Comparison of ENCODE assay signal across 22 cellular contexts in genomic region chr2:238921681-238922319, GRCh38.
DNase-seq lines count a peak whose midpoint lies in the region; ATAC-seq, FAIRE-seq and TF ChIP-seq lines count a peak whose summit lies in the region.
"Had no signal": no experiment of that assay in that cellular context is flagged by ENCODE, and none has a peak within 500 bp of the region (broad histone marks: within the 10 kb centered on the region; RNA-seq: fewer than 3 reads in every experiment).

No MANE protein-coding gene starts in this region.

- in situ Hi-C loops in HepG2 (cut with HindIII; ENCODE audit: extremely low pct_ligation_motif_present, low pct_unique_long_range_greater_than_20kb) = no loop called here

- TF ChIP-seq CTCF in HepG2 (CRISPR knock-in tag; IDR thresholded peaks at IDR 0.05) (no peak), ovary (IDR thresholded peaks at IDR 0.05) (no peak), upper lobe of right lung (IDR thresholded peaks at IDR 0.05) (no peak)

- H3K27me3 ChIP-seq in HepG2 (ENCODE audit: control insufficient read depth in 1 of 2, insufficient read depth in 2 of 2, low read length in 2 of 2) = peaks cover 21 to 88% of the 10 kb centered on the region in 2 experiments; a peak in 4 of 5 replicates
- H3K27me3 ChIP-seq in ovary = no peaks in the 10 kb centered on the region
- H3K27me3 ChIP-seq in upper lobe of right lung = no peaks in the 10 kb centered on the region
- H3K27me3 ChIP-seq: BLaER1 treated with 17β-estradiol and CSF1 and Interleukin-3, amounts not matched to agents 10 nM and 100 nM had no signal

- POLR2A ChIA-PET in HepG2 (lab: Yijun Ruan, JAX) = no interaction called here

- FAIRE-seq in HepG2 (lab: Jason Lieb, UNC) = no peak
- FAIRE-seq: D721Med had no signal

- intact Hi-C loops in Right ventricle myocardium inferior (cut with DNase I) = no loop called here
- intact Hi-C loops in left ventricle myocardium superior (cut with micrococcal nuclease) = no loop called here
- intact Hi-C loops in HepG2 (cut with micrococcal nuclease; ENCODE audit: unreplicated experiment) = no loop called here
- intact Hi-C loops in ovary (cut with DNase I) = no loop called here
- intact Hi-C loops in upper lobe of right lung (cut with DNase I) = no loop called here

- no peak overlapping the region for H2AFZ ChIP-seq in HepG2 (ENCODE audit: low read length)

- DNase-seq in Right ventricle myocardium inferior (ENCODE audit: missing footprints) (peak; percentile 22), left ventricle myocardium superior (no peak), HepG2 (ENCODE audit: low spot score) (no peak), ovary (peak in 4 of 5 donors; percentile 11 to 33 (median 17)), upper lobe of right lung (peak; percentile 16), hepatic stellate cell (ENCODE audit: low spot score) (no peak), kidney tubule cell (ENCODE audit: low spot score) (no peak)
- DNase-seq: AML-193; CD4-positive, alpha-beta T cell; MM.1S; NCI-H1694; NCI-H2029 treated with DMSO at 0.1 percent for 48 hours; NCI-H446 treated with DMSO at 0.1 percent for 48 hours; NCI-H526; NCI-H82; NK-92 treated with Interleukin-12 subunit alpha and Interleukin-12 subunit beta, amount 100 ng/mL, for 24 hours; SHP77 had no signal

- H3K4me1 ChIP-seq in HepG2 (ENCODE audit: insufficient read depth, low read length) = no peaks in the 10 kb centered on the region
- peaks cover 4% of the 10 kb centered on the region for H3K4me1 ChIP-seq in ovary (ENCODE audit: insufficient read depth)
- H3K4me1 ChIP-seq in upper lobe of right lung = no peaks in the 10 kb centered on the region
- H3K4me1 ChIP-seq: BLaER1 treated with 17β-estradiol and CSF1 and Interleukin-3, amounts not matched to agents 10 nM and 100 nM had no signal

- no peaks in the 10 kb centered on the region for H3K36me3 ChIP-seq in HepG2 (replicated peaks in 1 of 2; ENCODE audit: control insufficient read depth in 1 of 2, insufficient read depth in 2 of 2, low read length in 2 of 2)
- H3K36me3 ChIP-seq in ovary = no peaks in the 10 kb centered on the region
- no peaks in the 10 kb centered on the region for H3K36me3 ChIP-seq in upper lobe of right lung
- H3K36me3 ChIP-seq: BLaER1 treated with 17β-estradiol and CSF1 and Interleukin-3, amounts not matched to agents 10 nM and 100 nM had no signal

- H3K9me3 ChIP-seq in HepG2 (ENCODE audit: low read length) = no peaks in the 10 kb centered on the region
- H3K9me3 ChIP-seq in ovary = no peaks in the 10 kb centered on the region
- no peaks in the 10 kb centered on the region for H3K9me3 ChIP-seq in upper lobe of right lung
- H3K9me3 ChIP-seq: BLaER1 treated with 17β-estradiol and CSF1 and Interleukin-3, amounts not matched to agents 10 nM and 100 nM had no signal

- no peak overlapping the region for H3K4me3 ChIP-seq in HepG2 (replicated peaks in 1 of 3; ENCODE audit: insufficient read depth in 1 of 3, low read depth in 2 of 3, low read length in 3 of 3)
- no peak overlapping the region for H3K4me3 ChIP-seq in ovary
- no peak overlapping the region for H3K4me3 ChIP-seq in upper lobe of right lung
- H3K4me3 ChIP-seq: BLaER1 treated with 17β-estradiol and CSF1 and Interleukin-3, amounts not matched to agents 10 nM and 100 nM had no signal

- TF ChIP-seq EP300 in HepG2 (IDR thresholded peaks at IDR 0.05; ENCODE audit: low read depth in 2 of 2, low read length in 2 of 2) (no peak), HepG2 (CRISPR knock-in tag; IDR thresholded peaks at IDR 0.05; ENCODE audit: borderline replicate concordance) (no peak), ovary (IDR thresholded peaks at IDR 0.05) (no peak)

- no peak for ATAC-seq in Right ventricle myocardium inferior
- no peak for ATAC-seq in left ventricle myocardium superior
- 0 out of 3 replicates have a peak, but pooled peaks have one; percentile 18 for ATAC-seq in HepG2
- no peak for ATAC-seq in upper lobe of right lung
- ATAC-seq: HCT116, PC-3 had no signal

- no TSS peak for BruUV-seq in HepG2 (replicated peaks; lab: Mats Ljungman, UMichigan)

- no peak overlapping the region for H3K4me2 ChIP-seq in HepG2 (ENCODE audit: low read depth, low read length)
- H3K4me2 ChIP-seq: BLaER1 treated with 17β-estradiol and CSF1 and Interleukin-3, amounts not matched to agents 10 nM and 100 nM; KMS-11 had no signal

- 13% methylated on average over 15 of the region's 15 CpGs for WGBS in HepG2 (ENCODE audit: low lambda C conversion rate)
- 85 to 90% (median 89%) methylated on average over 15 of the region's 15 CpGs for WGBS in ovary, 3 donors

- H3K79me2 ChIP-seq in HepG2 (ENCODE audit: insufficient read depth, low read length) = no peaks in the 10 kb centered on the region

- H3K27ac ChIP-seq in HepG2 (ENCODE audit: extremely low read length, insufficient read depth, low read length) (no peak overlapping the region), ovary (no peak overlapping the region), upper lobe of right lung (no peak overlapping the region)
- H3K27ac ChIP-seq: BLaER1 treated with 17β-estradiol and CSF1 and Interleukin-3, amounts not matched to agents 10 nM and 100 nM; KMS-11 had no signal

- TF ChIP-seq RAD21 in HepG2 (CRISPR knock-in tag; IDR thresholded peaks at IDR 0.05) = no peak

- CTCF ChIA-PET in HepG2 (lab: Yijun Ruan, JAX; ENCODE audit: low intra/inter-chr PET ratio, low total read pairs) = no interaction called here

- H3K9ac ChIP-seq in HepG2 (ENCODE audit: insufficient read depth, low read depth, low read length) = no peak overlapping the region
- H3K9ac ChIP-seq: BLaER1 treated with 17β-estradiol and CSF1 and Interleukin-3, amounts not matched to agents 10 nM and 100 nM; KMS-11 had no signal

- no peak for TF ChIP-seq POLR2A in HepG2 (IDR thresholded peaks at IDR 0.05; ENCODE audit: insufficient read depth in 1 of 2, low read depth in 2 of 2, low read length in 2 of 2)
- no peak for TF ChIP-seq POLR2A in ovary (IDR thresholded peaks at IDR 0.05)

- no peaks in the 10 kb centered on the region; the same call in 1 of the 2 replicates for H4K20me1 ChIP-seq in HepG2 (ENCODE audit: insufficient read depth, low read length)

TF ChIP-seq in HepG2, 621 proteins besides CTCF, POLR2A, EP300 and RAD21:
- TF ChIP-seq POLR2AphosphoS2 (IDR thresholded peaks at IDR 0.05; ENCODE audit: low read depth, low read length) = no peak
- no peak for TF ChIP-seq CENPX (CRISPR knock-in tag; IDR thresholded peaks at IDR 0.05)
- no peak for TF ChIP-seq FLYWCH1 (CRISPR knock-in tag; IDR thresholded peaks at IDR 0.05)
- no peak for TF ChIP-seq GZF1 (CRISPR knock-in tag; IDR thresholded peaks at IDR 0.05)
TF ChIP-seq in HepG2: peak in this region for 0.

Comparison
In these comparisons a context has a peak if more than half of its experiments do, and no peak if none do; other contexts are left out.
1. DNase-seq: peak in Right ventricle myocardium inferior (single experiment), ovary (4 of 5) and upper lobe of right lung (single experiment); none in left ventricle myocardium superior (single experiment), HepG2 (single experiment), hepatic stellate cell (single experiment) and kidney tubule cell (single experiment).